25 cellular contexts compared by ENCODE assay signal in genomic region chr4:81429607-81430006, GRCh38. TPM values are rescaled to one million over a fixed set of nuclear protein-coding genes. Genes with fewer than 3 reads are reported as not detected.
"Had no signal": no experiment of that assay in that cellular context is flagged by ENCODE, and none has a peak within 500 bp of the region (broad histone marks: within the 10 kb centered on the region; RNA-seq: fewer than 3 reads in every experiment).

No MANE protein-coding gene starts in this region.

- H3K27ac Mint-ChIP-seq: activated naive CD4-positive, alpha-beta T cell treated with anti-CD3 and anti-CD28 coated beads for 36 hours; activated T-cell treated with anti-CD3 and anti-CD28 coated beads, Interleukin-2, amount 50 U/mL, for 72 hours; brain; natural killer cell treated with Interleukin-12 subunit alpha and Interleukin-12 subunit beta and Interleukin-15 and Interleukin-18, amount 100 ng/mL, for 72 hours had no signal

- H2AFZ ChIP-seq: parathyroid adenoma had no signal

- H3K9me3 ChIP-seq: sigmoid colon, tibial artery had no signal

- H3K4me1 ChIP-seq: parathyroid adenoma, tibial artery had no signal

- DNase-seq: activated CD4-positive, alpha-beta T cell treated with anti-CD3 and anti-CD28 coated beads for 4 hours; activated CD4-positive, alpha-beta T cell treated with anti-CD3 and anti-CD28 coated beads, Interleukin-2, amount 50 U/mL, for 48 hours; activated CD4-positive, CD25-positive, alpha-beta regulatory T cell; activated effector memory CD4-positive, alpha-beta T cell treated with Interleukin-2 at 50 U/mL for 16 hours; activated naive CD4-positive, alpha-beta T cell treated with anti-CD3 and anti-CD28 coated beads for 36 hours; activated T-cell treated with anti-CD3 and anti-CD28 coated beads, Interleukin-2, amount 50 U/mL, for 72 hours; aorta; dermis blood vessel endothelial cell; effector memory CD4-positive, alpha-beta T cell; foreskin melanocyte; hippocampal formation; left ventricle myocardium superior; mammary epithelial cell; sigmoid colon; stimulated activated CD4-positive, alpha-beta T cell treated with anti-CD3 and anti-CD28 coated beads, Interleukin-15, amount 100 ng/mL, for 24 hours; stimulated activated CD8-positive, alpha-beta memory T cell treated with anti-CD3 and anti-CD28 coated beads, Interleukin-4, amount 100 ng/mL, for 48 hours; stimulated activated naive CD4-positive, alpha-beta T cell treated with Interleukin-2 at 50 U/mL for 16 hours; T1000; tibial artery had no signal

- H3K4me2 ChIP-seq: smooth muscle cell had no signal

- H3K27me3 Mint-ChIP-seq: natural killer cell treated with Interleukin-12 subunit alpha and Interleukin-12 subunit beta and Interleukin-15 and Interleukin-18, amount 100 ng/mL, for 72 hours had no signal

- H3K27ac ChIP-seq: parathyroid adenoma, sigmoid colon, tibial artery had no signal

- H3K9ac ChIP-seq: parathyroid adenoma had no signal

- H3K27me3 ChIP-seq: sigmoid colon, tibial artery had no signal

- H3K4me3 Mint-ChIP-seq: activated naive CD4-positive, alpha-beta T cell treated with anti-CD3 and anti-CD28 coated beads for 36 hours; activated T-cell treated with anti-CD3 and anti-CD28 coated beads, Interleukin-2, amount 50 U/mL, for 72 hours; brain; natural killer cell treated with Interleukin-12 subunit alpha and Interleukin-12 subunit beta and Interleukin-15 and Interleukin-18, amount 100 ng/mL, for 72 hours had no signal

- ATAC-seq: activated T-cell treated with anti-CD3 and anti-CD28 coated beads, Interleukin-2, amount 50 U/mL, for 72 hours; esophagus mucosa; left ventricle myocardium superior; natural killer cell treated with Interleukin-12 subunit alpha and Interleukin-12 subunit beta and Interleukin-15 and Interleukin-18, amount 100 ng/mL, for 72 hours had no signal

- H3K9me3 Mint-ChIP-seq: activated naive CD4-positive, alpha-beta T cell treated with anti-CD3 and anti-CD28 coated beads for 36 hours; activated T-cell treated with anti-CD3 and anti-CD28 coated beads, Interleukin-2, amount 50 U/mL, for 72 hours; natural killer cell treated with Interleukin-12 subunit alpha and Interleukin-12 subunit beta and Interleukin-15 and Interleukin-18, amount 100 ng/mL, for 72 hours had no signal

- H3K4me3 ChIP-seq: sigmoid colon, smooth muscle cell, tibial artery had no signal

RNA-seq across cellular contexts. Expression of gene RASGEF1B, which starts 42.1 kb away (rescaled TPM):
- total RNA-seq: endothelial cell of umbilical vein had no signal
- polyA plus RNA-seq: endothelial cell of umbilical vein had no signal
